ENCODE assay signal across 8 cellular contexts in the genomic region with DNA sequence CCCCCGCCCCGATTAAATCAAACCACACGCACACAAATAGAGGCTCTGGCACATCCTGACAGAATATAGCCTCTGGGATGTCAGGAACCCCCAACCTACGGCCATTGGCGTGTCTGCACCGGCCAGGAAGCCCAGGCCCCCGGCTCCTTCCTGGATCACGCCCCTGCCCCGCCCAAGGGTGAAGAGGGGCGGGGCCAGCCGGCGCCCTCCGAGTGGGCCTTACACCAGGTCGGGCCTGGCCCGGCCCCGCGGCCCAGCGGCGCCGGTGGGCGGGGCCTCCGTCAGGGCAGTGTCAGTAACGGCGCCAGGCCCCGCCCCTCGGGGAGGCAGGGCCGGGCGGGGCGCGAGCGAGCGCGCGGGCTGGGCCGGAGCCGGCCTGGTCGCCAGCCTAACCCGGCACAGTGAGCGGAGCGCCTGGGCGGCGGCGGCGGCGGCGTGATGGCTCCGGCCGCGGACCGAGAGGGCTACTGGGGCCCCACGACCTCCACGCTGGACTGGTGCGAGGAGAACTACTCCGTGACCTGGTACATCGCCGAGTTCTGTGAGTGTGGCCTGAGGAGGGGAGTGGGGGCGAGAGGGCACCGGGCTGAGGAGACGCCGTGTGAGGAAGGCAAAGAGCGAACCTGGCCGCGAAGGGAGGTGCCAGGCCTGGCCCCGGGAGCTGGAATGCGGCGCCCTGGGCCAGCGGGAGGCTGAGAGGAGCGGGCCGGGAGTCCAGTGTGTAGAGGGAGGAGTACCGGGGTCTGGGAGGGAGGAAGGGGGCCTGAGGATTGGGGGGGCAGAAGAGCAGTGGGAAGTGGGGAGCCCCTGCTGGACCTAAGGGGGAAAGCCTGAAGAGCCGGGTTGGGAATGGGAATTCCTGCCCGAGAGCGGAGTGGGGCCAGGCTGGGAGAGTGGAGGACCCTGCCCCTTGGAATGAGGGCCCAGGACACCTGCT. TPM values are rescaled to one million over a fixed set of nuclear protein-coding genes. Genes with fewer than 3 reads are reported as not detected.
DNase-seq lines count a peak whose midpoint lies in the region; TF ChIP-seq lines count a peak whose summit lies in the region.

A gene (plus strand): TSS at position 380 of the 937 bp plus-strand sequence. CDS start 59 bp downstream, at position 439.

- DNase-seq in GDM1 (lab: John Stamatoyannopoulos, UW) (peak; percentile 92), H4 (ENCODE audit: low spot score) (peak; percentile 69), SHP77 treated with DMSO at 0.1 percent for 48 hours (lab: John Stamatoyannopoulos, UW) (peak; percentile 85), foreskin fibroblast (peak; percentile 84 to 95)
- peak; percentile 94 for DNase-seq in activated effector memory CD4-positive, alpha-beta T cell treated with anti-CD3 and anti-CD28 coated beads, Interleukin-2, amount 50 U/mL, for 16 hours

- TF ChIP-seq CTCF in LNCAP (IDR thresholded peaks at IDR 0.05) (0 out of 2 replicates have a peak, but pooled peaks have one; percentile 26), foreskin fibroblast (IDR thresholded peaks at IDR 0.05; ENCODE audit: low read depth, low read length) (peak; percentile 33)

- H3K27me3 ChIP-seq in neuron (ENCODE audit: insufficient read depth, low read length) (no peaks in the 10 kb centered on the region), subcutaneous abdominal adipose tissue (ENCODE audit: control insufficient read depth in 5 of 5, insufficient read depth in 4 of 5, low read length in 5 of 5) (no peaks in the 10 kb centered on the region)

- peaks cover 5% of the 10 kb centered on the region for H3K36me3 ChIP-seq in neuron (ENCODE audit: insufficient read depth, low read length)
- H3K36me3 ChIP-seq in subcutaneous abdominal adipose tissue (ENCODE audit: control insufficient read depth in 5 of 5, insufficient read depth in 5 of 5, low read length in 5 of 5), result no peaks in the 10 kb centered on the region

- H3K4me1 ChIP-seq in neuron (ENCODE audit: insufficient read depth, low read length) (peaks cover 21% of the 10 kb centered on the region), subcutaneous abdominal adipose tissue (ENCODE audit: control insufficient read depth in 5 of 5, insufficient read depth in 5 of 5, low read length in 5 of 5) (peaks cover 10 to 47% (median 41%) of the 10 kb centered on the region in 5 donors)

- no peaks in the 10 kb centered on the region for H3K9me3 ChIP-seq in neuron (ENCODE audit: low read length)
- no peaks in the 10 kb centered on the region for H3K9me3 ChIP-seq in subcutaneous abdominal adipose tissue (ENCODE audit: control insufficient read depth in 5 of 5, low read length in 5 of 5)

- peak within 1 kb of the TSS; percentile 89 for H3K27ac ChIP-seq in subcutaneous abdominal adipose tissue (ENCODE audit: low read depth, low read length)

- peak within 1 kb of the TSS; percentile 69 to 97 (median 90) for H3K9ac ChIP-seq in subcutaneous abdominal adipose tissue (ENCODE audit: low read length in 5 of 5)

- H3K4me3 ChIP-seq in foreskin fibroblast (ENCODE audit: low read depth in 1 of 2, low read length in 2 of 2) (peak within 1 kb of the TSS; percentile 74 to 88), neuron (ENCODE audit: low read length) (peak within 1 kb of the TSS; percentile 100), subcutaneous abdominal adipose tissue (ENCODE audit: low read depth in 1 of 5, low read length in 5 of 5) (peak within 1 kb of the TSS; percentile 85 to 95 (median 90))

- peak within 1 kb of the TSS; percentile 70 for H2AFZ ChIP-seq in neuron (ENCODE audit: low read depth, low read length)

RNA-seq across cellular contexts. Expression of the gene that starts here (rescaled TPM):
- total RNA-seq in H4 (2014; rRNA removed; shearing (Covaris generic)), result 19.7 and 22.9 TPM in 2 replicates

Comparison
In these comparisons a context has a peak if more than half of its experiments do, and no peak if none do; other contexts are left out.
1. Peak in every context shown above with its lines: DNase-seq, H3K4me3 ChIP-seq and H3K27ac ChIP-seq.